In the genomic region with DNA sequence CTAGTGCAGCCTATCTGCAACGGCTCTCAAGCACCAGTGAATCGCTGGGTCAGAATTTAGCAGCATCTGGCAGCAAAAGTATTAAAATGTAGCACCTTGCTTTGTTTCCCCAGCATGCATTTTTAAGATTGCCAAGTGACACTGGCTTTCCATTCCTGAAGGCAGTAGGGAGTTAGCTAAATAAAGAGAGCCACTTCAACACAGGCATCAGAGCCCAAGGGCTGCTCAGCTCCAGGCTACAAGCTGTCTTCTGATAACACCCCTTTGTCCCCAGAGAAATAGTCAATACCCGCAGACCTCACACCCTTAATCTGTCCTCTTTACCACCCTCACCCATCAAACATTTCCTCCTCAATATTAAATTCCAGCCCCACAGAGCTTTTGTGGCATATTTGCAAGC, we compare ENCODE assay signal across 17 cellular contexts. TPM values are rescaled to one million over a fixed set of nuclear protein-coding genes. Genes with fewer than 3 reads are reported as not detected.
DNase-seq lines count a peak whose midpoint lies in the region; ATAC-seq and TF ChIP-seq lines count a peak whose summit lies in the region.
"Had no signal": no experiment of that assay in that cellular context is flagged by ENCODE, and none has a peak within 500 bp of the region (broad histone marks: within the 10 kb centered on the region; RNA-seq: fewer than 3 reads in every experiment).

No MANE protein-coding gene starts in this region.

- H3K36me3 Mint-ChIP-seq in endodermal cell (ENCODE audit: low read depth) (no peaks in the 10 kb centered on the region), progenitor cell of endocrine pancreas (ENCODE audit: insufficient read depth) (peaks cover 3% of the 10 kb centered on the region)
- H3K36me3 Mint-ChIP-seq in stimulated activated naive B cell treated with anti-CD40 and anti-IgM and Interleukin-4, amounts not matched to agents 10 μg/mL and 1 μg/mL and 100 μg/mL, for 72 hours = peaks cover 2 to 4% of the 10 kb centered on the region in 2 donors

- peaks cover 35% of the 10 kb centered on the region for H3K9me3 Mint-ChIP-seq in endodermal cell
- peaks cover 22% of the 10 kb centered on the region for H3K9me3 Mint-ChIP-seq in progenitor cell of endocrine pancreas (ENCODE audit: low read depth)
- peaks cover 6 to 18% of the 10 kb centered on the region in 2 donors for H3K9me3 Mint-ChIP-seq in stimulated activated naive B cell treated with anti-CD40 and anti-IgM and Interleukin-4, amounts not matched to agents 10 μg/mL and 1 μg/mL and 100 μg/mL, for 72 hours

- H3K36me3 ChIP-seq in cardiac muscle cell (no peaks in the 10 kb centered on the region), endodermal cell (ENCODE audit: control insufficient read depth, insufficient read depth, low read length) (no peaks in the 10 kb centered on the region)
- no peaks in the 10 kb centered on the region for H3K36me3 ChIP-seq in BLaER1 treated with 17β-estradiol and CSF1 and Interleukin-3, amounts not matched to agents 10 nM and 100 nM

- H3K4me3 ChIP-seq in cardiac muscle cell = no peak overlapping the region
- H3K4me3 ChIP-seq in BLaER1 treated with 17β-estradiol and CSF1 and Interleukin-3, amounts not matched to agents 10 nM and 100 nM = no peak overlapping the region
- no peak overlapping the region for H3K4me3 ChIP-seq in endodermal cell (ENCODE audit: low read length)

- no peaks in the 10 kb centered on the region for H3K9me3 ChIP-seq in cardiac muscle cell (ENCODE audit: low read depth)
- H3K9me3 ChIP-seq in BLaER1 treated with 17β-estradiol and CSF1 and Interleukin-3, amounts not matched to agents 10 nM and 100 nM (replicated peaks in 1 of 11) = peaks cover 15 to 29% (median 23%) of the 10 kb centered on the region in 11 experiments
- H3K9me3 ChIP-seq in endodermal cell (ENCODE audit: control insufficient read depth, low read length) = peaks cover 26% of the 10 kb centered on the region

- DNase-seq in cardiac muscle cell (ENCODE audit: low read depth in 1 of 2, low spot score in 1 of 2) = peak in 1 of 2 donors; percentile 50
- no peak for DNase-seq in cardiac septum (ENCODE audit: low spot score)
- no peak for DNase-seq in endodermal cell
- no peak for DNase-seq in progenitor cell of endocrine pancreas (ENCODE audit: low spot score, unreplicated experiment)
- DNase-seq in stimulated activated CD4-positive, alpha-beta T cell treated with anti-CD3 and anti-CD28 coated beads, Interleukin-12 subunit alpha, Interleukin-12 subunit beta, amount 100 ng/mL, for 4 hours = no peak
- DNase-seq in stimulated activated naive B cell treated with anti-CD40 and anti-IgM and Interleukin-4, amounts not matched to agents 10 μg/mL and 1 μg/mL and 100 μg/mL, for 72 hours = no peak
- DNase-seq in NCI-H2029 (lab: John Stamatoyannopoulos, UW) = no peak
- DNase-seq: 8988T; AML-193; C1 segment of cervical spinal cord; CD4-positive, alpha-beta T cell; DMS153; DMS79 treated with DMSO at 0.1 percent for 48 hours; EL; HCEC 1CT; HFFc6 had no signal

- no peak for TF ChIP-seq CTCF in cardiac muscle cell (IDR thresholded peaks at IDR 0.05; ENCODE audit: low read depth, low read length)
- no peak for TF ChIP-seq CTCF in endodermal cell (conservative IDR thresholded peaks at IDR 0.05)
- no peak for TF ChIP-seq CTCF in progenitor cell of endocrine pancreas (IDR thresholded peaks at IDR 0.05; ENCODE audit: unreplicated experiment)

- no peak for ATAC-seq in stimulated activated naive B cell treated with anti-CD40 and anti-IgM and Interleukin-4, amounts not matched to agents 10 μg/mL and 1 μg/mL and 100 μg/mL, for 72 hours (replicated peaks)

- WGBS in endodermal cell (ENCODE audit: insufficient coverage in 1 of 2, insufficient read length in 1 of 2), 2 experiments = 73 to 85% methylated on average over 2 to 3 of the region's 3 CpGs

- no peak overlapping the region for H3K9ac ChIP-seq in BLaER1 treated with 17β-estradiol and CSF1 and Interleukin-3, amounts not matched to agents 10 nM and 100 nM
- H3K9ac ChIP-seq in endodermal cell (ENCODE audit: extremely low read depth, low read length, poor library complexity, severe bottlenecking) = no peak overlapping the region

- H3K27me3 ChIP-seq in cardiac muscle cell (no peaks in the 10 kb centered on the region), endodermal cell (ENCODE audit: control insufficient read depth, insufficient read depth, low read length, poor library complexity, severe bottlenecking) (no peaks in the 10 kb centered on the region)
- H3K27me3 ChIP-seq in BLaER1 treated with 17β-estradiol and CSF1 and Interleukin-3, amounts not matched to agents 10 nM and 100 nM = no peaks in the 10 kb centered on the region

- H3K27ac Mint-ChIP-seq in endodermal cell = peak overlapping the region; percentile 3
- peak overlapping the region; percentile 2 for H3K27ac Mint-ChIP-seq in progenitor cell of endocrine pancreas
- no peak overlapping the region for H3K27ac Mint-ChIP-seq in stimulated activated naive B cell treated with anti-CD40 and anti-IgM and Interleukin-4, amounts not matched to agents 10 μg/mL and 1 μg/mL and 100 μg/mL, for 72 hours
- H3K27ac Mint-ChIP-seq: CD4-positive, alpha-beta T cell; HFFc6 had no signal

- H3K27me3 Mint-ChIP-seq in endodermal cell (ENCODE audit: insufficient read depth) = peaks cover 14% of the 10 kb centered on the region
- peaks cover 5% of the 10 kb centered on the region for H3K27me3 Mint-ChIP-seq in progenitor cell of endocrine pancreas
- H3K27me3 Mint-ChIP-seq in stimulated activated naive B cell treated with anti-CD40 and anti-IgM and Interleukin-4, amounts not matched to agents 10 μg/mL and 1 μg/mL and 100 μg/mL, for 72 hours = peaks cover 15 to 17% of the 10 kb centered on the region in 2 donors

- H3K27ac ChIP-seq in cardiac muscle cell (peak overlapping the region; percentile 71), endodermal cell (ENCODE audit: low read depth, low read length) (no peak overlapping the region)
- H3K27ac ChIP-seq in BLaER1 treated with 17β-estradiol and CSF1 and Interleukin-3, amounts not matched to agents 10 nM and 100 nM = no peak overlapping the region

- no peak overlapping the region for H3K4me3 Mint-ChIP-seq in endodermal cell
- no peak overlapping the region for H3K4me3 Mint-ChIP-seq in progenitor cell of endocrine pancreas (ENCODE audit: low read depth)
- H3K4me3 Mint-ChIP-seq in stimulated activated naive B cell treated with anti-CD40 and anti-IgM and Interleukin-4, amounts not matched to agents 10 μg/mL and 1 μg/mL and 100 μg/mL, for 72 hours = no peak overlapping the region
- H3K4me3 Mint-ChIP-seq: CD4-positive, alpha-beta T cell; HFFc6 had no signal

- intact Hi-C loops in cardiac septum (cut with DNase I) = no loop called here

- H3K4me1 Mint-ChIP-seq in endodermal cell = peaks cover 10% of the 10 kb centered on the region
- H3K4me1 Mint-ChIP-seq in progenitor cell of endocrine pancreas (ENCODE audit: low read depth) = peaks cover 10% of the 10 kb centered on the region
- H3K4me1 Mint-ChIP-seq in stimulated activated naive B cell treated with anti-CD40 and anti-IgM and Interleukin-4, amounts not matched to agents 10 μg/mL and 1 μg/mL and 100 μg/mL, for 72 hours = no peaks in the 10 kb centered on the region

- no peaks in the 10 kb centered on the region for H4K20me1 ChIP-seq in BLaER1 treated with 17β-estradiol and CSF1 and Interleukin-3, amounts not matched to agents 10 nM and 100 nM

- H3K4me1 ChIP-seq in cardiac muscle cell (ENCODE audit: low read depth) (peaks cover 22% of the 10 kb centered on the region), endodermal cell (ENCODE audit: control insufficient read depth, insufficient read depth, low read length) (no peaks in the 10 kb centered on the region)
- peaks cover 11 to 37% (median 30%) of the 10 kb centered on the region in 10 experiments for H3K4me1 ChIP-seq in BLaER1 treated with 17β-estradiol and CSF1 and Interleukin-3, amounts not matched to agents 10 nM and 100 nM

- H3K4me2 ChIP-seq in BLaER1 treated with 17β-estradiol and CSF1 and Interleukin-3, amounts not matched to agents 10 nM and 100 nM = peak overlapping the region in 8 of 11 experiments; percentile 0 to 71 (median 49); a peak in 14 of 22 replicates

RNA-seq across cellular contexts. Expression of gene MDFI, which starts 19.7 kb away (rescaled TPM):
- total RNA-seq in cardiac muscle cell (100.0 and 137 TPM in 2 replicates), cardiac septum (4.3 TPM), endodermal cell (10 to 100 TPM; 52.7 to 80.0 TPM), progenitor cell of endocrine pancreas (48.3 and 59.4 TPM in 2 replicates)
- polyA plus RNA-seq in cardiac muscle cell = 27.5 and 27.9 TPM in 2 replicates
- 76.9 TPM for polyA plus RNA-seq in endodermal cell (2013, experiment 1 of 2)
- 84.7 TPM for polyA plus RNA-seq in endodermal cell (2013, experiment 2 of 2)
- total RNA-seq: CD4-positive, alpha-beta T cell had no signal
